ENCODE assay signal across 1 cellular context in genomic region chr17:38449364-38449763, GRCh38.
TF ChIP-seq lines count a peak whose summit lies in the region.

No MANE protein-coding gene starts in this region.

TF ChIP-seq in endothelial cell of umbilical vein, 7 proteins besides CTCF, POLR2A, EP300 and RAD21 (continued from another document):
- TF ChIP-seq MYC (IDR thresholded peaks at IDR 0.05; ENCODE audit: low read depth, low read length) (no peak), GATA2 (IDR thresholded peaks at IDR 0.05; ENCODE audit: insufficient read depth, insufficient read length, low read depth, low read length) (no peak), FOS (IDR thresholded peaks at IDR 0.05; ENCODE audit: borderline replicate concordance, insufficient read depth, low read length) (no peak), JUN (IDR thresholded peaks at IDR 0.05; ENCODE audit: borderline replicate concordance, insufficient read depth, insufficient read length, low read depth) (no peak)
TF ChIP-seq in endothelial cell of umbilical vein: peak in this region for 1.
